Comparison of ENCODE assay signal across 8 cellular contexts in genomic region chr4:112321768-112322684, GRCh38. TPM values are rescaled to one million over a fixed set of nuclear protein-coding genes. Genes with fewer than 3 reads are reported as not detected.
DNase-seq lines count a peak whose midpoint lies in the region; ATAC-seq, FAIRE-seq and TF ChIP-seq lines count a peak whose summit lies in the region.

No MANE protein-coding gene starts in this region.

- no peaks in the 10 kb centered on the region for H3K9me3 ChIP-seq in upper lobe of right lung

- H3K27ac ChIP-seq in upper lobe of right lung: no peak overlapping the region

- no peak overlapping the region for H3K4me3 ChIP-seq in upper lobe of right lung

- FAIRE-seq in D721Med (lab: Jason Lieb, UNC): no peak

- TF ChIP-seq CTCF in D721Med (IDR thresholded peaks at IDR 0.05; ENCODE audit: insufficient read depth, missing control alignments): peak; percentile 89
- TF ChIP-seq CTCF in upper lobe of right lung (IDR thresholded peaks at IDR 0.05): peak; percentile 92

- peaks cover 9% of the 10 kb centered on the region for H3K4me1 ChIP-seq in upper lobe of right lung

- H3K36me3 ChIP-seq in upper lobe of right lung: peaks cover 17% of the 10 kb centered on the region

- intact Hi-C loops in posterior vena cava (cut with DNase I): loop anchor here in 1 of 2 donors (10.0 kb wide), 1 partner anchor 283 kb away; no protein-coding TSS in a partner anchor
- intact Hi-C loops in upper lobe of right lung (cut with DNase I): loop anchor here (10.0 kb wide), 1 partner anchor 203 kb away; no protein-coding TSS in a partner anchor

- ATAC-seq in upper lobe of right lung: peak; percentile 88
- ATAC-seq in HG03469 (IDR thresholded peaks at IDR 0.05; ENCODE audit: unreplicated experiment): no peak

- no peaks in the 10 kb centered on the region for H3K27me3 ChIP-seq in upper lobe of right lung

- no peak for DNase-seq in D721Med (ENCODE audit: insufficient read length, low spot score)
- peak; percentile 22 for DNase-seq in HS-5 (ENCODE audit: low read depth)
- peak; percentile 12 for DNase-seq in SHP77 treated with DMSO at 0.1 percent for 48 hours (lab: John Stamatoyannopoulos, UW)
- peak; percentile 49 for DNase-seq in activated effector memory CD4-positive, alpha-beta T cell treated with Interleukin-2 at 50 U/mL for 16 hours
- DNase-seq in germinal center (ENCODE audit: low spot score): peak; percentile 66
- DNase-seq in posterior vena cava (ENCODE audit: low spot score): peak; percentile 87
- no peak for DNase-seq in upper lobe of right lung

RNA-seq across cellular contexts. Expression of gene ALPK1, which starts 24.9 kb away (rescaled TPM):
- 10 to 100 TPM; 22.8 to 24.4 TPM for total RNA-seq in posterior vena cava
- 34.3 TPM for total RNA-seq in upper lobe of right lung

RNA-seq across cellular contexts. Expression of gene TIFA, which starts 36.3 kb away (rescaled TPM):
- total RNA-seq in posterior vena cava (1 to 10 TPM; 4.4 to 6.1 TPM), upper lobe of right lung (10.6 TPM)

Comparison
In these comparisons a context has a peak if more than half of its experiments do, and no peak if none do; other contexts are left out.
1. DNase-seq: peak in HS-5 (single experiment), SHP77 treated with DMSO at 0.1 percent for 48 hours (single experiment), activated effector memory CD4-positive, alpha-beta T cell treated with Interleukin-2 at 50 U/mL for 16 hours (single experiment), germinal center (single experiment) and posterior vena cava (single experiment); none in D721Med (single experiment) and upper lobe of right lung (single experiment).